In genomic region chr6:65786815-65787214, GRCh38 we compare ENCODE assay signal across 22 cellular contexts.
"Had no signal": no experiment of that assay in that cellular context is flagged by ENCODE, and none has a peak within 500 bp of the region (broad histone marks: within the 10 kb centered on the region; RNA-seq: fewer than 3 reads in every experiment).

No MANE protein-coding gene starts in this region.

- DNase-seq: hypothalamus; immature natural killer cell; left ventricle myocardium inferior; mesendoderm; midbrain; mucosa of descending colon; naive thymus-derived CD4-positive, alpha-beta T cell; ovary; retina; stimulated activated CD4-positive, alpha-beta T cell treated with anti-CD3 and anti-CD28 coated beads, Interleukin-12 subunit alpha, Interleukin-12 subunit beta, amount 100 ng/mL, for 4 hours; stimulated activated CD4-positive, alpha-beta T cell treated with anti-CD3 and anti-CD28 coated beads, Interleukin-15, amount 100 ng/mL, for 24 hours; stimulated activated CD4-positive, alpha-beta T cell treated with anti-CD3 and anti-CD28 coated beads, Interleukin-2, amount 100 ng/mL, for 24 hours; stimulated activated CD4-positive, alpha-beta T cell treated with anti-CD3 and anti-CD28 coated beads, Interleukin-4, amount 100 ng/mL, for 24 hours; stimulated activated naive CD4-positive, alpha-beta T cell; tibial artery; uterus had no signal

- H3K4me1 Mint-ChIP-seq: immature natural killer cell; naive thymus-derived CD4-positive, alpha-beta T cell; stimulated activated effector memory CD8-positive, alpha-beta T cell treated with anti-CD3 and anti-CD28 coated beads, Interleukin-12 subunit alpha, Interleukin-12 subunit beta, amount 100 ng/mL, for 72 hours had no signal

- H3K9me3 Mint-ChIP-seq: stimulated activated naive CD8-positive, alpha-beta T cell treated with anti-CD3 and anti-CD28 coated beads, Interleukin-15, Interleukin-2, amounts not matched to agents 100 ng/mL and 50 ng/mL, for 24 hours had no signal

- ATAC-seq: mucosa of descending colon; naive thymus-derived CD4-positive, alpha-beta T cell; natural killer cell treated with Interleukin-12 subunit alpha and Interleukin-12 subunit beta and Interleukin-15 and Interleukin-18, amount 100 ng/mL, for 72 hours; right cardiac atrium; sciatic nerve; stimulated activated effector memory CD8-positive, alpha-beta T cell treated with anti-CD3 and anti-CD28 coated beads, Interleukin-12 subunit alpha, Interleukin-12 subunit beta, amount 100 ng/mL, for 72 hours had no signal

- H3K36me3 Mint-ChIP-seq: immature natural killer cell; naive thymus-derived CD4-positive, alpha-beta T cell; stimulated activated effector memory CD8-positive, alpha-beta T cell treated with anti-CD3 and anti-CD28 coated beads, Interleukin-12 subunit alpha, Interleukin-12 subunit beta, amount 100 ng/mL, for 72 hours had no signal

- H3K27ac Mint-ChIP-seq: immature natural killer cell; naive thymus-derived CD4-positive, alpha-beta T cell; natural killer cell treated with Interleukin-12 subunit alpha and Interleukin-12 subunit beta and Interleukin-15 and Interleukin-18, amount 100 ng/mL, for 72 hours; stimulated activated effector memory CD8-positive, alpha-beta T cell treated with anti-CD3 and anti-CD28 coated beads, Interleukin-12 subunit alpha, Interleukin-12 subunit beta, amount 100 ng/mL, for 72 hours; stimulated activated naive CD8-positive, alpha-beta T cell treated with anti-CD3 and anti-CD28 coated beads, Interleukin-15, Interleukin-2, amounts not matched to agents 100 ng/mL and 50 ng/mL, for 24 hours; type B pancreatic cell had no signal

- H3K27me3 Mint-ChIP-seq: naive thymus-derived CD4-positive, alpha-beta T cell; natural killer cell treated with Interleukin-12 subunit alpha and Interleukin-12 subunit beta and Interleukin-15 and Interleukin-18, amount 100 ng/mL, for 72 hours; stimulated activated naive CD8-positive, alpha-beta T cell treated with anti-CD3 and anti-CD28 coated beads, Interleukin-15, Interleukin-2, amounts not matched to agents 100 ng/mL and 50 ng/mL, for 24 hours; type B pancreatic cell had no signal

- H3K4me3 Mint-ChIP-seq: immature natural killer cell; naive thymus-derived CD4-positive, alpha-beta T cell; natural killer cell treated with Interleukin-12 subunit alpha and Interleukin-12 subunit beta and Interleukin-15 and Interleukin-18, amount 100 ng/mL, for 72 hours; stimulated activated effector memory CD8-positive, alpha-beta T cell treated with anti-CD3 and anti-CD28 coated beads, Interleukin-12 subunit alpha, Interleukin-12 subunit beta, amount 100 ng/mL, for 72 hours; stimulated activated naive CD8-positive, alpha-beta T cell treated with anti-CD3 and anti-CD28 coated beads, Interleukin-15, Interleukin-2, amounts not matched to agents 100 ng/mL and 50 ng/mL, for 24 hours; type B pancreatic cell had no signal
